Comparison of ENCODE assay signal across 1 cellular context in the genomic region with DNA sequence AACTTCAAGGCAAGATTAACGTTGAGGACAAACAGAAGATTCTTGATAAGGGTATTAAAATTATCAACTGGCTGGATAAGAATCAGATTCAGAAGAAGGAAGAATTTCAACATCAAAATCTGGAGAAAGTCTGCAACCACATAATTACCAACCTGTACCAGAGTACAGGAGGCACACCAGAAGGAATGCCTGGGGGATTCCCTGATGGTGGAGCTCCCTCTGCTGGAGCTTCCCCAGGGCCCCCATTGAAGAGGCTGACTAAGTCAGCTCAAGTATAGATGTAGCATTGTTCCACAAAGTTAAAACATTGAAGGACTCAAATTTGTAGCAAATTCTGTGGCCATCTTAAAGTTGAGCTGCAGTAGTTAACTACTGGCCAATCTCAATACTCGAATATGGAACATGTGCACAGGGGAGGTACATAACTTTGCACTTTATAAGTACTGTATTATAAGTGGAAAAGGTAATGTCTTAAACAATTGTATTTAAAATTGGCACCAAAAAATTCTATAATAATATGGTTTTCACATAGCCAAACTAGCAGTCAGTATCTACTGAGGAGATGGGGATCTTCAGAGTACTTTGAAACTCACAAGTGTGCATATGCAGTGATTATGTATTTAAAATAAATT.
TF ChIP-seq lines count a peak whose summit lies in the region.

No MANE protein-coding gene starts in this region.

TF ChIP-seq in K562, 482 proteins besides CTCF, POLR2A, EP300 and RAD21 (continued from another document):
- TF ChIP-seq, protein P1, sequence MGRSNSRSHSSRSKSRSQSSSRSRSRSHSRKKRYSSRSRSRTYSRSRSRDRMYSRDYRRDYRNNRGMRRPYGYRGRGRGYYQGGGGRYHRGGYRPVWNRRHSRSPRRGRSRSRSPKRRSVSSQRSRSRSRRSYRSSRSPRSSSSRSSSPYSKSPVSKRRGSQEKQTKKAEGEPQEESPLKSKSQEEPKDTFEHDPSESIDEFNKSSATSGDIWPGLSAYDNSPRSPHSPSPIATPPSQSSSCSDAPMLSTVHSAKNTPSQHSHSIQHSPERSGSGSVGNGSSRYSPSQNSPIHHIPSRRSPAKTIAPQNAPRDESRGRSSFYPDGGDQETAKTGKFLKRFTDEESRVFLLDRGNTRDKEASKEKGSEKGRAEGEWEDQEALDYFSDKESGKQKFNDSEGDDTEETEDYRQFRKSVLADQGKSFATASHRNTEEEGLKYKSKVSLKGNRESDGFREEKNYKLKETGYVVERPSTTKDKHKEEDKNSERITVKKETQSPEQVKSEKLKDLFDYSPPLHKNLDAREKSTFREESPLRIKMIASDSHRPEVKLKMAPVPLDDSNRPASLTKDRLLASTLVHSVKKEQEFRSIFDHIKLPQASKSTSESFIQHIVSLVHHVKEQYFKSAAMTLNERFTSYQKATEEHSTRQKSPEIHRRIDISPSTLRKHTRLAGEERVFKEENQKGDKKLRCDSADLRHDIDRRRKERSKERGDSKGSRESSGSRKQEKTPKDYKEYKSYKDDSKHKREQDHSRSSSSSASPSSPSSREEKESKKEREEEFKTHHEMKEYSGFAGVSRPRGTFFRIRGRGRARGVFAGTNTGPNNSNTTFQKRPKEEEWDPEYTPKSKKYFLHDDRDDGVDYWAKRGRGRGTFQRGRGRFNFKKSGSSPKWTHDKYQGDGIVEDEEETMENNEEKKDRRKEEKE (IDR thresholded peaks at IDR 0.05; ENCODE audit: borderline replicate concordance in 1 of 2, control insufficient read depth in 1 of 2, low read depth in 2 of 2, low read length in 1 of 2), result no peak
